ENCODE assay signal across 8 cellular contexts in the genomic region with DNA sequence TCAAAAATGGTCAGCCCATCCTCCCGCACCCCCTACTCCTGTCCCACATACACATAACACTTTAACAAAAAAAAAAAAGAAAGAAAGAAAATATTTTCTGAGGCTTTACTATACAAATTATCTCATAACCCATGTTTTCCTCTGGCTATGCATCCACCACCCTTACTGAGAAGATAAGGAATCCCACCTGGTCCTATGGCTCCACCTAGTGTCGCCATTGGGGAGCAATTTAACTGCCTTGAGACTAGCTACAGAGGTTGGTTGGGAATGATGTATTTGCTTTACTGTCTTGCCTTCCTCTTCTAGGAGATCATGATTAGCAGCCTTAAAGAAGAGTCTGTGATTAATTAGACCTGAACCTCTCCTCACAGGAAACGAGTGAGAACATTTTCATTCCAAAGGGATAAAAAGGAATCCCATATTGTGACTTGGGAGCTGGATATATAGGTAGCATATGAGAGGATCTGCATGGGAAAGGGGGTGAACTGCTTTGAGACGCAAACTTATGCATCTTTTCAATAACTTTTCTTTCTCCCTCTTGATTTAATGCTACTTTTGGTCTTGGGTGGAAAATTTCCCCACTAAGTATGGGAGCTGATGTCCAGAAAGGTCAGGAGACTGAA.
A peak's percentile ranks its signal among the peaks of the same experiment; 100 is the strongest.
DNase-seq lines count a peak whose midpoint lies in the region; ATAC-seq, FAIRE-seq and TF ChIP-seq lines count a peak whose summit lies in the region.

No MANE protein-coding gene starts in this region.

- H3K27me3 Mint-ChIP-seq in activated T-cell treated with anti-CD3 and anti-CD28 coated beads, Interleukin-2, amount 50 U/mL, for 4 hours (ENCODE audit: low read depth), result peaks cover 6% of the 10 kb centered on the region
- H3K27me3 Mint-ChIP-seq in neural crest cell (ENCODE audit: low read depth), result peaks cover 25% of the 10 kb centered on the region

- H3K9me3 ChIP-seq in tibial artery, result no peaks in the 10 kb centered on the region

- H3K4me3 ChIP-seq in tibial artery, result no peak overlapping the region

- H3K27me3 ChIP-seq in tibial artery, result peaks cover 0 to 4% of the 10 kb centered on the region in 2 donors

- no peak overlapping the region for H3K4me3 Mint-ChIP-seq in activated T-cell treated with anti-CD3 and anti-CD28 coated beads, Interleukin-2, amount 50 U/mL, for 4 hours
- no peak overlapping the region for H3K4me3 Mint-ChIP-seq in neural crest cell

- ATAC-seq in GM21786 (IDR thresholded peaks at IDR 0.05; ENCODE audit: unreplicated experiment), result peak; percentile 88
- ATAC-seq in activated T-cell treated with anti-CD3 and anti-CD28 coated beads, Interleukin-2, amount 50 U/mL, for 4 hours, result peak; percentile 80 to 86

- H3K36me3 Mint-ChIP-seq in activated T-cell treated with anti-CD3 and anti-CD28 coated beads, Interleukin-2, amount 50 U/mL, for 4 hours (ENCODE audit: insufficient read depth), result no peaks in the 10 kb centered on the region
- H3K36me3 Mint-ChIP-seq in neural crest cell (ENCODE audit: low read depth), result no peaks in the 10 kb centered on the region

- no peaks in the 10 kb centered on the region for H3K4me1 ChIP-seq in tibial artery

- peak; percentile 82 for FAIRE-seq in G401.6 (lab: Jason Lieb, UNC)

- no peaks in the 10 kb centered on the region for H3K9me3 Mint-ChIP-seq in activated T-cell treated with anti-CD3 and anti-CD28 coated beads, Interleukin-2, amount 50 U/mL, for 4 hours
- no peaks in the 10 kb centered on the region for H3K9me3 Mint-ChIP-seq in neural crest cell

- TF ChIP-seq CTCF in neural crest cell (conservative IDR thresholded peaks at IDR 0.05), result peak; percentile 93
- TF ChIP-seq CTCF in tibial artery (IDR thresholded peaks at IDR 0.05), result peak; percentile 60 to 80

- intact Hi-C loops in tibial artery (cut with DNase I; ENCODE audit: low total_unique reads), result no loop called here

- no peak overlapping the region for H3K27ac Mint-ChIP-seq in neural crest cell (ENCODE audit: unreplicated experiment)

- peak; percentile 82 for DNase-seq in KBM-7
- DNase-seq in OCI-M2 (lab: John Stamatoyannopoulos, UW; ENCODE audit: unreplicated experiment), result peak; percentile 54
- DNase-seq in activated T-cell treated with anti-CD3 and anti-CD28 coated beads, Interleukin-2, amount 50 U/mL, for 4 hours, result peak; percentile 50
- peak; percentile 83 for DNase-seq in fibroblast of peridontal ligament (ENCODE audit: extremely low read depth)
- peak; percentile 70 for DNase-seq in neural crest cell (ENCODE audit: low read depth, low spot score)
- peak; percentile 75 to 87 for DNase-seq in tibial artery

- no peaks in the 10 kb centered on the region for H3K4me1 Mint-ChIP-seq in activated T-cell treated with anti-CD3 and anti-CD28 coated beads, Interleukin-2, amount 50 U/mL, for 4 hours (ENCODE audit: low read depth)
- no peaks in the 10 kb centered on the region for H3K4me1 Mint-ChIP-seq in neural crest cell

- no peaks in the 10 kb centered on the region for H3K36me3 ChIP-seq in tibial artery

- no peak overlapping the region for H3K27ac ChIP-seq in tibial artery

- in situ Hi-C loops in KBM-7 (cut with MboI; ENCODE audit: low pct_unique_long_range_greater_than_20kb, low sequenced_read_pairs), result no loop called here
